Comparison of ENCODE assay signal across 2 cellular contexts in the genomic region with DNA sequence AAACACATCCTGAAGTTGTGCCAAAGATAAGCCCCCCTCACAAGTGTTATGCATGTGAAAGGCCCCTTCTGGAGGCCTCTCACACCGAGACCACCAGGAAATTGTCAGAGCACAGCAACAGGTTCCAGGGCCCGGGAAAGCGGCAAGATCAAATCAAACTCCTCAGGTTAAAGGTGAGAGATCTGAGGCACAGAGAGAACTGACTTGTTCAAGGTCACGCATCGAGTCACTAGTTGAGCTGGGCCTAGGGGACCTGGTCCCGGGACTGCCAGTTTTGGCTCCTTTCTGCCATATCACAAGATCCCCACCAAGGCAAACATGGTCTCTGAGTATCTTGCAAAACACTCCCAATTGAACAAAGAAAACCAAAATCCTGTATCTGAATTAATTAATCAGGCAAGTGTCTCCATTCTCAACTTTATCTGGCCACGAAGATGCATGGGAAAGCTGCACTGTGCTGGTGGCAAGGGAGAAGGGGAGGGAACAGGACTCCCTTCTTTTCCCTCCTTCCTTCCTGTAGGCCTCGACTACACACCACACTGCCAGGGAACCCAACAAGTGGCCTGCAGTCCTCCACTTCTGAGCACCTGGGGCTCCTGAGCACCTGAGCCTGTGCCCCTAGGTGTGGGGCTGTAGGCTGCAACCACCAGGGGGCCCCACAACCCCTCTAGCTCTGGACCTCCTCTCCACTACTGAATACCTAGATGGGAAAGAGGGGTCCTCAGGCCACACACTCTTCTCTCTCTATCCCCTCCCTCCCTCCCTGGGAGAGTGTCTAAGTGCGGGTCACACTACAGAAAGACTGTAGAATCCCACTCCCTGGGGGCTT.
A peak's percentile ranks its signal among the peaks of the same experiment; 100 is the strongest.
TF ChIP-seq lines count a peak whose summit lies in the region.

No MANE protein-coding gene starts in this region.

TF ChIP-seq in IMR-90, 13 proteins besides CTCF, POLR2A, EP300 and RAD21:
- TF ChIP-seq MXI1 (IDR thresholded peaks at IDR 0.05; ENCODE audit: borderline replicate concordance, low read depth, low read length) (no peak), CEBPB (IDR thresholded peaks at IDR 0.05; ENCODE audit: low read depth, low read length) (no peak), NFE2L2 (IDR thresholded peaks at IDR 0.05; ENCODE audit: low read depth, low read length) (no peak), MAFK (IDR thresholded peaks at IDR 0.05; ENCODE audit: low read depth, low read length) (no peak), CHD1 (IDR thresholded peaks at IDR 0.05; ENCODE audit: low read depth, low read length) (no peak), SMC3 (IDR thresholded peaks at IDR 0.05; ENCODE audit: low read depth, low read length) (peak; percentile 57)
TF ChIP-seq in IMR-90: peak in this region for 1.

TF ChIP-seq in H1, 55 proteins besides CTCF, POLR2A, EP300 and RAD21:
- TF ChIP-seq YY1 (IDR thresholded peaks at IDR 0.05; ENCODE audit: low read depth, low read length) (no peak), TBP (IDR thresholded peaks at IDR 0.05; ENCODE audit: low read depth, low read length) (no peak), SUZ12 (IDR thresholded peaks at IDR 0.05; ENCODE audit: low read length) (no peak), EZH2 (IDR thresholded peaks at IDR 0.05; ENCODE audit: low read depth, low read length, severe bottlenecking) (no peak), GABPA (IDR thresholded peaks at IDR 0.05; ENCODE audit: borderline replicate concordance, insufficient read depth, low read length) (0 out of 2 replicates have a peak, but pooled peaks have one; percentile 3)
TF ChIP-seq in H1: peak in this region for 1.
